In genomic region chr5:141343953-141344463, GRCh38 we compare ENCODE assay signal across 8 cellular contexts. TPM values are rescaled to one million over a fixed set of nuclear protein-coding genes. Genes with fewer than 3 reads are reported as not detected.
DNase-seq lines count a peak whose midpoint lies in the region; ATAC-seq and TF ChIP-seq lines count a peak whose summit lies in the region.
"Had no signal": no experiment of that assay in that cellular context is flagged by ENCODE, and none has a peak within 500 bp of the region (broad histone marks: within the 10 kb centered on the region; RNA-seq: fewer than 3 reads in every experiment).

No MANE protein-coding gene starts in this region.

- 57 to 66% methylated on average over 22 to 31 of the region's 31 CpGs for WGBS in transverse colon (ENCODE audit: low coverage in 1 of 2), 2 donors

- H3K27ac Mint-ChIP-seq in CD8-positive, alpha-beta T cell: no peak overlapping the region

- no peaks in the 10 kb centered on the region for H3K4me1 ChIP-seq in CD8-positive, alpha-beta T cell (ENCODE audit: insufficient read depth, low read length)
- no peaks in the 10 kb centered on the region for H3K4me1 ChIP-seq in adipocyte (ENCODE audit: control insufficient read depth, insufficient read depth, low read length)
- H3K4me1 ChIP-seq in mucosa of rectum (ENCODE audit: control insufficient read depth in 2 of 2, insufficient read depth in 2 of 2, low read length in 2 of 2): no peaks in the 10 kb centered on the region
- no peaks in the 10 kb centered on the region for H3K4me1 ChIP-seq in transverse colon
- H3K4me1 ChIP-seq: colonic mucosa had no signal

- H3K27ac ChIP-seq in CD8-positive, alpha-beta T cell (ENCODE audit: low read depth, low read length): no peak overlapping the region
- H3K27ac ChIP-seq in mucosa of rectum (ENCODE audit: low read depth in 2 of 2, low read length in 2 of 2): no peak overlapping the region
- H3K27ac ChIP-seq in transverse colon: no peak overlapping the region
- H3K27ac ChIP-seq: colonic mucosa had no signal

- no peaks in the 10 kb centered on the region for H3K36me3 ChIP-seq in CD8-positive, alpha-beta T cell (ENCODE audit: insufficient read depth, low read length)
- H3K36me3 ChIP-seq in adipocyte (ENCODE audit: control insufficient read depth, insufficient read depth, low read length, severe bottlenecking) (no peaks in the 10 kb centered on the region), mucosa of rectum (ENCODE audit: control insufficient read depth in 2 of 2, insufficient read depth in 2 of 2, low read length in 2 of 2) (no peaks in the 10 kb centered on the region), transverse colon (no peaks in the 10 kb centered on the region)
- H3K36me3 ChIP-seq: colonic mucosa had no signal

- ATAC-seq in CD8-positive, alpha-beta T cell: no peak

- peaks cover 11% of the 10 kb centered on the region for H3K9me3 ChIP-seq in CD8-positive, alpha-beta T cell (ENCODE audit: low read length)
- H3K9me3 ChIP-seq in adipocyte (ENCODE audit: control insufficient read depth, low read length) (peaks cover 42% of the 10 kb centered on the region), mucosa of rectum (ENCODE audit: control insufficient read depth in 2 of 2, low read length in 2 of 2) (peaks cover 22 to 30% of the 10 kb centered on the region in 2 donors), transverse colon (peaks cover 30 to 49% of the 10 kb centered on the region in 2 donors)
- H3K9me3 ChIP-seq: colonic mucosa had no signal

- peaks cover 34% of the 10 kb centered on the region for H3K9me3 Mint-ChIP-seq in CD8-positive, alpha-beta T cell

- in situ Hi-C loops in transverse colon (cut with MboI; ENCODE audit: low pct_ligation_motif_present in 1 of 4, low pct_unique_long_range_greater_than_20kb in 1 of 4, low sequenced_read_pairs in 3 of 4): no loop called here

- intact Hi-C loops in CD8-positive, alpha-beta T cell (cut with DNase I, micrococcal nuclease): no loop called here
- intact Hi-C loops in transverse colon (cut with DNase I; ENCODE audit: low total_unique reads): no loop called here

- POLR2A ChIA-PET in CD8-positive, alpha-beta T cell (lab: Charles Lee): no interaction called here

- H3K4me3 ChIP-seq in CD8-positive, alpha-beta T cell (ENCODE audit: low read depth, low read length): no peak overlapping the region
- H3K4me3 ChIP-seq in adipocyte (ENCODE audit: low read length) (peak overlapping the region; percentile 79), mucosa of rectum (ENCODE audit: low read length in 2 of 2) (peak overlapping the region; percentile 5 to 19), transverse colon (peak overlapping the region in 1 of 4 donors; percentile 12)
- H3K4me3 ChIP-seq: colonic mucosa had no signal

- TF ChIP-seq CTCF in CD8-positive, alpha-beta T cell (IDR thresholded peaks at IDR 0.05): no peak
- TF ChIP-seq CTCF in transverse colon (IDR thresholded peaks at IDR 0.05): no peak

- peak overlapping the region; percentile 45 for H3K4me3 Mint-ChIP-seq in CD8-positive, alpha-beta T cell

- no peak for DNase-seq in CD8-positive, alpha-beta T cell
- DNase-seq in adipocyte (ENCODE audit: low read depth) (no peak), transverse colon (no peak), DMS53 (lab: John Stamatoyannopoulos, UW) (no peak), NCI-H187 treated with DMSO at 0.1 percent for 48 hours (lab: John Stamatoyannopoulos, UW) (no peak)
- DNase-seq: colonic mucosa had no signal

- H3K27me3 Mint-ChIP-seq in CD8-positive, alpha-beta T cell (ENCODE audit: low read depth): peaks cover 55% of the 10 kb centered on the region

- CTCF ChIA-PET in CD8-positive, alpha-beta T cell (lab: Charles Lee): interaction anchor here (1.3 to 1.5 kb wide), 3 partner anchors 10 to 180 kb away, joined by 3 to 6 read pairs (median 4); partner anchors contain the start of gene PCDHGA1

- H3K9ac ChIP-seq in adipocyte (ENCODE audit: low read length): peak overlapping the region; percentile 68
- H3K9ac ChIP-seq in mucosa of rectum (ENCODE audit: low read depth in 1 of 2, low read length in 2 of 2): no peak overlapping the region

- H3K36me3 Mint-ChIP-seq in CD8-positive, alpha-beta T cell: peaks cover 7% of the 10 kb centered on the region

- H3K27me3 ChIP-seq in CD8-positive, alpha-beta T cell (ENCODE audit: insufficient read depth, low read length): peaks cover 9% of the 10 kb centered on the region
- H3K27me3 ChIP-seq in adipocyte (replicated peaks; ENCODE audit: control insufficient read depth, insufficient read depth, low read length): peaks cover 15% of the 10 kb centered on the region
- H3K27me3 ChIP-seq in mucosa of rectum (ENCODE audit: control insufficient read depth in 2 of 2, insufficient read depth in 2 of 2, low read length in 2 of 2): no peaks in the 10 kb centered on the region
- H3K27me3 ChIP-seq in transverse colon: peaks cover 14% of the 10 kb centered on the region
- H3K27me3 ChIP-seq: colonic mucosa had no signal

- TF ChIP-seq EP300 in transverse colon (IDR thresholded peaks at IDR 0.05; ENCODE audit: low read depth): no peak

- no peaks in the 10 kb centered on the region for H3K4me1 Mint-ChIP-seq in CD8-positive, alpha-beta T cell (ENCODE audit: low read depth)

- no peak for TF ChIP-seq POLR2A in transverse colon (IDR thresholded peaks at IDR 0.05)

RNA-seq across cellular contexts. Expression of gene PCDHGA3, which starts 0.4 kb away (rescaled TPM):
- not detected for total RNA-seq in CD8-positive, alpha-beta T cell
- total RNA-seq in transverse colon: 1 to 10 TPM in 2 of 4 donors, under 1 TPM in 2; 0.55 to 4.9 (median 1.1) TPM
- total RNA-seq: NCI-H460 had no signal

RNA-seq across cellular contexts. Expression of gene PCDHGA2, which starts 5.4 kb away (rescaled TPM):
- total RNA-seq in CD8-positive, alpha-beta T cell: not detected
- 1 to 10 TPM in 3 of 4 donors, under 1 TPM in 1; 0.68 to 1.9 (median 1.6) TPM for total RNA-seq in transverse colon

RNA-seq across cellular contexts. Expression of gene PCDHGB1, which starts 5.9 kb away (rescaled TPM):
- not detected for total RNA-seq in CD8-positive, alpha-beta T cell
- 10 to 100 TPM in 1 of 4 donors, 1 to 10 TPM in 2, under 1 TPM in 1; 0.96 to 10.5 (median 3.4) TPM for total RNA-seq in transverse colon

RNA-seq across cellular contexts. Expression of gene PCDHGA4, which starts 10.8 kb away (rescaled TPM):
- total RNA-seq in CD8-positive, alpha-beta T cell: not detected
- total RNA-seq in transverse colon: 10 to 100 TPM in 1 of 4 donors, 1 to 10 TPM in 2, not detected in 1; 1.4 to 18.0 (median 1.6) TPM

RNA-seq across cellular contexts. Expression of gene PCDHGA1, which starts 13.7 kb away (rescaled TPM):
- under 1 TPM in 1 of 2 experiments, not detected in 1; 0.11 TPM for total RNA-seq in CD8-positive, alpha-beta T cell
- total RNA-seq in transverse colon: under 1 TPM in 2 of 4 donors, not detected in 2; 0.55 to 0.64 TPM
